Comparison of ENCODE assay signal across 24 cellular contexts in the genomic region with DNA sequence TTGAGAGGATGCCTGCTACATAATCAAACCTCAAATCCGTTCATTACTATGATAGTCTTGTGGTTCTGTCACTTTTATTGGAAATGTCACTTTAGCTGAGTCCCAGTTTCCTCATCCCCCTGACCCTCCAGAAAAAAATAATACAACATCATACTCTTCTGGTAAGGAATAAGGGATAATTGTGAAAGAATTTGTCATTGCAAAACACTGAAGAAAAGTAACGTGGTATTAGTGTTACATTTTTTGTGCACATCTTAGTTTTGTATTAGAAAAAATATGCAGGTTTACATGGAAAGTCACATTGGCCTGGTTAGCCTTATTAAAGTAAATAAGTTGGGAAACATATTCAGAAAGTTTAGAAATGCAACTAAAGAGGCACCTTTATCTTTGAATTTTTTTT.
DNase-seq lines count a peak whose midpoint lies in the region; ATAC-seq, FAIRE-seq and TF ChIP-seq lines count a peak whose summit lies in the region.
"Had no signal": no experiment of that assay in that cellular context is flagged by ENCODE, and none has a peak within 500 bp of the region (broad histone marks: within the 10 kb centered on the region; RNA-seq: fewer than 3 reads in every experiment).

No MANE protein-coding gene starts in this region.

- H3K9me3 Mint-ChIP-seq in progenitor cell of endocrine pancreas (ENCODE audit: low read depth) = no peaks in the 10 kb centered on the region
- H3K9me3 Mint-ChIP-seq: CD8-positive, alpha-beta T cell had no signal

- DNase-seq in cardiac muscle cell (ENCODE audit: low read depth in 1 of 2, low spot score in 1 of 2) (no peak), left ventricle myocardium superior (no peak), kidney (no peak), progenitor cell of endocrine pancreas (ENCODE audit: low spot score, unreplicated experiment) (no peak), cortex of kidney (lab: John Stamatoyannopoulos, UW) (no peak), NCI-H1417 treated with DMSO at 0.1 percent for 48 hours (lab: John Stamatoyannopoulos, UW) (no peak), LoVo (ENCODE audit: low spot score) (no peak)
- DNase-seq: Caco-2; CD4-positive, CD25-positive, alpha-beta regulatory T cell; CD8-positive, alpha-beta T cell; DMS153; DND-41; GDM1; GM23248; H7 had no signal

- intact Hi-C loops in left ventricle myocardium superior (cut with micrococcal nuclease) = loop anchor here (10.0 kb wide), 1 partner anchor 629 kb away; no protein-coding TSS in a partner anchor
- intact Hi-C loops in kidney (cut with DNase I) = no loop called here

- no peaks in the 10 kb centered on the region for H3K27me3 ChIP-seq in cardiac muscle cell
- H3K27me3 ChIP-seq: BLaER1 had no signal

- FAIRE-seq in kidney (lab: Jason Lieb, UNC) = peak; percentile 3
- FAIRE-seq: A204.1, GM12878, GM19239, H1 had no signal

- no peak for ATAC-seq in left ventricle myocardium superior
- ATAC-seq: CD8-positive, alpha-beta T cell; GM12878; HCT116 had no signal

- no peaks in the 10 kb centered on the region for H3K36me3 ChIP-seq in cardiac muscle cell
- no peaks in the 10 kb centered on the region for H3K36me3 ChIP-seq in kidney (ENCODE audit: control insufficient read depth in 1 of 2, insufficient read depth in 2 of 2, low read length in 2 of 2)
- H3K36me3 ChIP-seq: BLaER1 had no signal

- H3K4me3 ChIP-seq in cardiac muscle cell = no peak overlapping the region
- H3K4me3 ChIP-seq in kidney (ENCODE audit: low read length in 2 of 2) = no peak overlapping the region
- H3K4me3 ChIP-seq: BLaER1, GM12878, GM23248 had no signal

- H3K9me3 ChIP-seq in cardiac muscle cell (ENCODE audit: low read depth) (no peaks in the 10 kb centered on the region), kidney (ENCODE audit: control insufficient read depth in 1 of 2, low read length in 2 of 2) (no peaks in the 10 kb centered on the region)
- H3K9me3 ChIP-seq: BLaER1, Caco-2 had no signal

- H3K27ac Mint-ChIP-seq in progenitor cell of endocrine pancreas = peak overlapping the region; percentile 70
- H3K27ac Mint-ChIP-seq: B cell; CD4-positive, CD25-positive, alpha-beta regulatory T cell; CD8-positive, alpha-beta T cell had no signal

- peaks cover 26% of the 10 kb centered on the region for H3K4me1 ChIP-seq in cardiac muscle cell (ENCODE audit: low read depth)
- H3K4me1 ChIP-seq in kidney (ENCODE audit: control insufficient read depth in 1 of 2, insufficient read depth in 1 of 2, low read depth in 1 of 2, low read length in 2 of 2) = no peaks in the 10 kb centered on the region
- H3K4me1 ChIP-seq: BLaER1, Caco-2 had no signal

- H3K27me3 Mint-ChIP-seq in progenitor cell of endocrine pancreas = no peaks in the 10 kb centered on the region
- H3K27me3 Mint-ChIP-seq: B cell; CD4-positive, CD25-positive, alpha-beta regulatory T cell had no signal

- H3K4me3 Mint-ChIP-seq in progenitor cell of endocrine pancreas (ENCODE audit: low read depth) = no peak overlapping the region
- H3K4me3 Mint-ChIP-seq: B cell; CD4-positive, CD25-positive, alpha-beta regulatory T cell; CD8-positive, alpha-beta T cell had no signal

- H3K27ac ChIP-seq in cardiac muscle cell (peak overlapping the region; percentile 71), kidney (ENCODE audit: low read depth in 2 of 2, low read length in 2 of 2) (no peak overlapping the region)
- H3K27ac ChIP-seq: 22Rv1, BLaER1, C4-2B, GM23248 had no signal

- peaks cover 10% of the 10 kb centered on the region for H3K4me1 Mint-ChIP-seq in progenitor cell of endocrine pancreas (ENCODE audit: low read depth)
- H3K4me1 Mint-ChIP-seq: B cell; CD4-positive, CD25-positive, alpha-beta regulatory T cell had no signal

- H3K9ac ChIP-seq in kidney (ENCODE audit: low read length in 2 of 2) = no peak overlapping the region
- H3K9ac ChIP-seq: BLaER1, GM23248 had no signal

- no peak for TF ChIP-seq CTCF in cardiac muscle cell (IDR thresholded peaks at IDR 0.05; ENCODE audit: low read depth, low read length)
- TF ChIP-seq CTCF in kidney (IDR thresholded peaks at IDR 0.05; ENCODE audit: borderline replicate concordance, extremely low read depth, insufficient read depth) = no peak
- TF ChIP-seq CTCF in progenitor cell of endocrine pancreas (IDR thresholded peaks at IDR 0.05; ENCODE audit: unreplicated experiment) = no peak

- no peaks in the 10 kb centered on the region for H3K36me3 Mint-ChIP-seq in progenitor cell of endocrine pancreas (ENCODE audit: insufficient read depth)
- H3K36me3 Mint-ChIP-seq: CD4-positive, CD25-positive, alpha-beta regulatory T cell; CD8-positive, alpha-beta T cell had no signal
